In the genomic region with DNA sequence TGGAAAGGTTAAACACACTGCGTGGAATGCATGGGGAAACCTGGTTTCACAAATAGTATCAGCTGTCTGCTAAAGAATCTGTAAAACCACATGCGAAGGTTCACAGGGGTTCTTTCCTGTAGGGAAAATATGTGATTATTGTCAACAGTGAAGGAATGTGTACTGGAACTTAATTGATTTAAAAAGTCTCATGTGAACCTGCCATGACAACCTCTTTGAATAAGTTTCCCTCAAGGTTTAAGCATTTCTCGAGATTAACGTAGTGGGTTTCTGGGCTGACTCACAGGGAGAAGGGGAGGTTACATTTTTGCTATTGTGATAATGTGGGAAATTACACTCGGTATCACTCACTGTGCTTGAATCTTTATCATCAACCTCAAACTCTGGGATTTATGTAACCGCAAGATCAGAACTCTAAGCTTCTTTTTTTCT, we compare ENCODE assay signal across 12 cellular contexts. TPM values are rescaled to one million over a fixed set of nuclear protein-coding genes. Genes with fewer than 3 reads are reported as not detected.
DNase-seq lines count a peak whose midpoint lies in the region; ATAC-seq, FAIRE-seq and TF ChIP-seq lines count a peak whose summit lies in the region.
"Had no signal": no experiment of that assay in that cellular context is flagged by ENCODE, and none has a peak within 500 bp of the region (broad histone marks: within the 10 kb centered on the region; RNA-seq: fewer than 3 reads in every experiment).

No MANE protein-coding gene starts in this region.

- no peaks in the 10 kb centered on the region for H3K36me3 Mint-ChIP-seq in activated naive CD4-positive, alpha-beta T cell treated with anti-CD3 and anti-CD28 coated beads, Interleukin-2, amount 50 U/mL, for 24 hours

- peak; percentile 25; the same call in 2 of the 3 replicates for ATAC-seq in HepG2

- in situ Hi-C loops in HepG2 (cut with HindIII; ENCODE audit: extremely low pct_ligation_motif_present, low pct_unique_long_range_greater_than_20kb), result no loop called here

- no peak for DNase-seq in activated naive CD4-positive, alpha-beta T cell treated with anti-CD3 and anti-CD28 coated beads, Interleukin-2, amount 50 U/mL, for 16 hours
- DNase-seq in amniotic stem cell (lab: John Stamatoyannopoulos, UW) (peak; percentile 41), HepG2 (ENCODE audit: low spot score) (peak; percentile 64), thyroid gland (no peak), HuH-7.5 (ENCODE audit: low spot score) (no peak), SHP77 (lab: John Stamatoyannopoulos, UW) (no peak), cerebellum (ENCODE audit: low spot score) (no peak)

- FAIRE-seq in HepG2 (lab: Jason Lieb, UNC), result no peak
- FAIRE-seq: keratinocyte had no signal

- POLR2A ChIA-PET in HepG2 (lab: Yijun Ruan, JAX), result interaction anchor here (1.8 kb wide), 2 partner anchors 29 to 42 kb away, joined by 6 to 9 read pairs; a partner anchor contains a TSS

- H3K4me2 ChIP-seq in HepG2 (ENCODE audit: low read depth, low read length), result no peak overlapping the region

- no peaks in the 10 kb centered on the region for H3K9me3 ChIP-seq in HepG2 (ENCODE audit: low read length)
- no peaks in the 10 kb centered on the region for H3K9me3 ChIP-seq in thyroid gland

- H4K20me1 ChIP-seq in HepG2 (ENCODE audit: insufficient read depth, low read length), result no peaks in the 10 kb centered on the region
- H4K20me1 ChIP-seq: BLaER1 treated with 17β-estradiol and CSF1 and Interleukin-3, amounts not matched to agents 10 nM and 100 nM had no signal

- CTCF ChIA-PET in HepG2 (lab: Yijun Ruan, JAX; ENCODE audit: low intra/inter-chr PET ratio, low total read pairs), result no interaction called here

- H3K4me3 ChIP-seq in HepG2 (replicated peaks in 1 of 3; ENCODE audit: insufficient read depth in 1 of 3, low read depth in 2 of 3, low read length in 3 of 3) (no peak overlapping the region), thyroid gland (replicated peaks in 1 of 3) (no peak overlapping the region)
- H3K4me3 ChIP-seq: BLaER1 treated with 17β-estradiol and CSF1 and Interleukin-3, amounts not matched to agents 10 nM and 100 nM; skin epidermis had no signal

- no peak overlapping the region for H3K9ac ChIP-seq in HepG2 (ENCODE audit: insufficient read depth, low read depth, low read length)
- H3K9ac ChIP-seq: BLaER1 treated with 17β-estradiol and CSF1 and Interleukin-3, amounts not matched to agents 10 nM and 100 nM had no signal

- intact Hi-C loops in HepG2 (cut with micrococcal nuclease; ENCODE audit: unreplicated experiment) (no loop called here), thyroid gland (cut with DNase I) (no loop called here)

- H3K9me3 Mint-ChIP-seq in activated naive CD4-positive, alpha-beta T cell treated with anti-CD3 and anti-CD28 coated beads, Interleukin-2, amount 50 U/mL, for 24 hours, result no peaks in the 10 kb centered on the region
- H3K9me3 Mint-ChIP-seq: T-helper 1 cell treated with Interleukin-12 subunit alpha and Interleukin-12 subunit beta and Interleukin-4 antibody, amounts not matched to agents 30 μg/mL and 1 μg/mL, for 36 hours had no signal

- H3K79me2 ChIP-seq in HepG2 (ENCODE audit: insufficient read depth, low read length), result no peaks in the 10 kb centered on the region

- no TSS peak for BruUV-seq in HepG2 (replicated peaks; lab: Mats Ljungman, UMichigan)

- TF ChIP-seq EP300 in HepG2 (IDR thresholded peaks at IDR 0.05; ENCODE audit: low read depth in 2 of 2, low read length in 2 of 2) (no peak), HepG2 (CRISPR knock-in tag; IDR thresholded peaks at IDR 0.05; ENCODE audit: borderline replicate concordance) (no peak)

- TF ChIP-seq CTCF in HepG2 (CRISPR knock-in tag; IDR thresholded peaks at IDR 0.05), result no peak
- no peak for TF ChIP-seq CTCF in thyroid gland (IDR thresholded peaks at IDR 0.05)

- TF ChIP-seq POLR2A in HepG2 (IDR thresholded peaks at IDR 0.05; ENCODE audit: insufficient read depth in 1 of 2, low read depth in 2 of 2, low read length in 2 of 2) (no peak), thyroid gland (IDR thresholded peaks at IDR 0.05) (no peak)

- 92% methylated on average over 6 of the region's 6 CpGs for WGBS in HepG2 (ENCODE audit: low lambda C conversion rate)
- 86 to 90% methylated on average over 6 of the region's 6 CpGs for WGBS in thyroid gland, 2 donors

- H3K27me3 ChIP-seq in HepG2 (ENCODE audit: control insufficient read depth in 1 of 2, insufficient read depth in 2 of 2, low read length in 2 of 2), result no peaks in the 10 kb centered on the region
- H3K27me3 ChIP-seq in thyroid gland, result no peaks in the 10 kb centered on the region
- H3K27me3 ChIP-seq: BLaER1 treated with 17β-estradiol and CSF1 and Interleukin-3, amounts not matched to agents 10 nM and 100 nM had no signal

- H3K27ac ChIP-seq in HepG2 (ENCODE audit: extremely low read length, insufficient read depth, low read length) (peak overlapping the region; percentile 25), thyroid gland (peak overlapping the region; percentile 19 to 70 (median 49))
- H3K27ac ChIP-seq: BLaER1 treated with 17β-estradiol and CSF1 and Interleukin-3, amounts not matched to agents 10 nM and 100 nM had no signal

- H3K4me1 Mint-ChIP-seq in activated naive CD4-positive, alpha-beta T cell treated with anti-CD3 and anti-CD28 coated beads, Interleukin-2, amount 50 U/mL, for 24 hours, result peaks cover 33% of the 10 kb centered on the region

- H2AFZ ChIP-seq in HepG2 (ENCODE audit: low read length), result no peak overlapping the region

- no peaks in the 10 kb centered on the region for H3K27me3 Mint-ChIP-seq in activated naive CD4-positive, alpha-beta T cell treated with anti-CD3 and anti-CD28 coated beads, Interleukin-2, amount 50 U/mL, for 24 hours

- peak overlapping the region; percentile 59 for H3K27ac Mint-ChIP-seq in activated naive CD4-positive, alpha-beta T cell treated with anti-CD3 and anti-CD28 coated beads, Interleukin-2, amount 50 U/mL, for 24 hours
- H3K27ac Mint-ChIP-seq: T-helper 1 cell treated with Interleukin-12 subunit alpha and Interleukin-12 subunit beta and Interleukin-4 antibody, amounts not matched to agents 30 μg/mL and 1 μg/mL, for 36 hours had no signal

- peaks cover 77% of the 10 kb centered on the region for H3K4me1 ChIP-seq in HepG2 (ENCODE audit: insufficient read depth, low read length)
- peaks cover 82 to 98% of the 10 kb centered on the region in 2 donors for H3K4me1 ChIP-seq in thyroid gland

- peak overlapping the region; percentile 0 for H3K4me3 Mint-ChIP-seq in activated naive CD4-positive, alpha-beta T cell treated with anti-CD3 and anti-CD28 coated beads, Interleukin-2, amount 50 U/mL, for 24 hours
- H3K4me3 Mint-ChIP-seq: T-helper 1 cell treated with Interleukin-12 subunit alpha and Interleukin-12 subunit beta and Interleukin-4 antibody, amounts not matched to agents 30 μg/mL and 1 μg/mL, for 36 hours had no signal

- H3K36me3 ChIP-seq in HepG2 (replicated peaks in 1 of 2; ENCODE audit: control insufficient read depth in 1 of 2, insufficient read depth in 2 of 2, low read length in 2 of 2), result no peaks in the 10 kb centered on the region
- no peaks in the 10 kb centered on the region for H3K36me3 ChIP-seq in thyroid gland
- H3K36me3 ChIP-seq: BLaER1 treated with 17β-estradiol and CSF1 and Interleukin-3, amounts not matched to agents 10 nM and 100 nM had no signal

- TF ChIP-seq RAD21 in HepG2 (CRISPR knock-in tag; IDR thresholded peaks at IDR 0.05), result no peak

TF ChIP-seq in HepG2, 621 proteins besides CTCF, POLR2A, EP300 and RAD21 (continues in another document):
- no peak for TF ChIP-seq ZNF44 (CRISPR knock-in tag; IDR thresholded peaks at IDR 0.05)
- TF ChIP-seq MEIS2 (CRISPR knock-in tag; IDR thresholded peaks at IDR 0.05), result no peak
- no peak for TF ChIP-seq ELF4 (CRISPR knock-in tag; IDR thresholded peaks at IDR 0.05; ENCODE audit: borderline replicate concordance)
- no peak for TF ChIP-seq TBL1XR1 (IDR thresholded peaks at IDR 0.05; ENCODE audit: borderline replicate concordance, low read length, partially characterized antibody)
- peak; percentile 16; the same call in 1 of the 2 replicates for TF ChIP-seq HDAC2 (CRISPR knock-in tag; IDR thresholded peaks at IDR 0.05)

RNA-seq across cellular contexts. Expression of a gene that starts 28.2 kb away (rescaled TPM):
- total RNA-seq in HepG2 (2016; rRNA removed; fragmentation: Illumina TruSeq; extraction: Trizol) (38.0 and 48.3 TPM in 2 replicates), thyroid gland (100 to 1,000 TPM in 2 of 4 donors, 10 to 100 TPM in 2; 57.6 to 220 (median 103) TPM), cerebellum (1.5 TPM)
- 15.9 and 21.1 TPM in 2 replicates for total RNA-seq in HepG2 (2016; cell fraction: cytosol; rRNA removed; fragmentation: Illumina TruSeq; extraction: Trizol; ENCODE audit: low read depth)
- total RNA-seq in HepG2 (2016; cell fraction: insoluble cytoplasmic fraction; rRNA removed; fragmentation: Illumina TruSeq; extraction: Trizol), result 40.6 and 43.4 TPM in 2 replicates
- total RNA-seq in HepG2 (2016; cell fraction: membrane; rRNA removed; fragmentation: Illumina TruSeq; extraction: Trizol), result 64.6 and 78.0 TPM in 2 replicates
- total RNA-seq in HepG2 (2016; cell fraction: nucleus; rRNA removed; fragmentation: Illumina TruSeq; extraction: Trizol), result 35.3 and 37.4 TPM in 2 replicates
- polyA plus RNA-seq in HepG2 (2011; rRNA removed), result 81.2 and 93.1 TPM in 2 replicates
- 67.4 and 75.1 TPM in 2 replicates for polyA plus RNA-seq in HepG2 (2011; cell fraction: cytosol; rRNA removed)
- 35.7 and 38.6 TPM in 2 replicates for polyA plus RNA-seq in HepG2 (2011; cell fraction: nucleus; rRNA removed)
- 30.0 and 50.4 TPM in 2 replicates for polyA plus RNA-seq in HepG2 (2012)
- 29.7 and 33.1 TPM in 2 replicates for polyA plus RNA-seq in HepG2 (2016; cell fraction: cytosol; fragmentation: Illumina TruSeq; extraction: Trizol; ENCODE audit: low read depth)
- polyA plus RNA-seq in HepG2 (2016; cell fraction: insoluble cytoplasmic fraction; fragmentation: Illumina TruSeq; extraction: Trizol; ENCODE audit: low read depth), result 48.4 and 48.5 TPM in 2 replicates
- polyA plus RNA-seq in HepG2 (2016; cell fraction: membrane; fragmentation: Illumina TruSeq; extraction: Trizol; ENCODE audit: low read depth), result 58.8 and 67.5 TPM in 2 replicates
- polyA plus RNA-seq in HepG2 (2016; cell fraction: nucleus; fragmentation: Illumina TruSeq; extraction: Trizol; ENCODE audit: insufficient read depth, low read depth), result 57.0 and 61.8 TPM in 2 replicates
- 1.5 and 93.0 TPM in 2 replicates for polyA minus RNA-seq in HepG2 (2011; rRNA and poly(A)+ RNA removed; ENCODE audit: low replicate concordance)
- 52.1 and 62.2 TPM in 2 replicates for polyA minus RNA-seq in HepG2 (2011; cell fraction: cytosol; rRNA and poly(A)+ RNA removed)
- 50.9 and 53.8 TPM in 2 replicates for polyA minus RNA-seq in HepG2 (2011; cell fraction: nucleus; rRNA and poly(A)+ RNA removed)

Comparison
In these comparisons a context has a peak if more than half of its experiments do, and no peak if none do; other contexts are left out.
1. DNase-seq: peak in amniotic stem cell (single experiment) and HepG2 (single experiment); none in activated naive CD4-positive, alpha-beta T cell treated with anti-CD3 and anti-CD28 coated beads, Interleukin-2, amount 50 U/mL, for 16 hours (single experiment), thyroid gland (0 of 2), HuH-7.5 (single experiment), SHP77 (0 of 2) and cerebellum (single experiment).